ENCODE assay signal across 8 cellular contexts in genomic region chr14:35366048-35366428, GRCh38. TPM values are rescaled to one million over a fixed set of nuclear protein-coding genes. Genes with fewer than 3 reads are reported as not detected.
DNase-seq lines count a peak whose midpoint lies in the region; ATAC-seq, FAIRE-seq and TF ChIP-seq lines count a peak whose summit lies in the region.

No MANE protein-coding gene starts in this region.

- H3K4me1 ChIP-seq in mucosa of descending colon (ENCODE audit: low read depth) (no peaks in the 10 kb centered on the region), upper lobe of right lung (peaks cover 33% of the 10 kb centered on the region)

- DNase-seq in activated naive CD4-positive, alpha-beta T cell treated with Interleukin-2 at 50 U/mL for 16 hours: peak; percentile 26
- DNase-seq in activated naive CD4-positive, alpha-beta T cell (lab: John Stamatoyannopoulos, UW): no peak
- DNase-seq in bronchial epithelial cell (ENCODE audit: low read depth) (peak; percentile 26), mucosa of descending colon (peak in 1 of 3 donors; percentile 70), upper lobe of right lung (no peak), dedifferentiated amniotic fluid mesenchymal stem cell (ENCODE audit: extremely low spot score) (no peak), NCI-H2107 treated with DMSO at 0.1 percent for 48 hours (lab: John Stamatoyannopoulos, UW; ENCODE audit: unreplicated experiment) (no peak)

- no peaks in the 10 kb centered on the region for H3K27me3 ChIP-seq in bronchial epithelial cell (ENCODE audit: control insufficient read depth, insufficient read depth, low read length)
- H3K27me3 ChIP-seq in upper lobe of right lung: no peaks in the 10 kb centered on the region

- intact Hi-C loops in mucosa of descending colon (cut with DNase I, micrococcal nuclease) (no loop called here), upper lobe of right lung (cut with DNase I) (no loop called here)

- H3K4me3 ChIP-seq in bronchial epithelial cell (ENCODE audit: low read depth, low read length): no peak overlapping the region
- no peak overlapping the region for H3K4me3 ChIP-seq in mucosa of descending colon
- no peak overlapping the region for H3K4me3 ChIP-seq in upper lobe of right lung

- FAIRE-seq in bronchial epithelial cell (lab: Jason Lieb, UNC): no peak

- peaks cover 4% of the 10 kb centered on the region for H3K9me3 ChIP-seq in mucosa of descending colon
- H3K9me3 ChIP-seq in upper lobe of right lung: no peaks in the 10 kb centered on the region

- H3K27ac ChIP-seq in upper lobe of right lung: peak overlapping the region; percentile 66

- ATAC-seq in mucosa of descending colon (peak; percentile 36), upper lobe of right lung (peak; percentile 33), GM18517 (IDR thresholded peaks at IDR 0.05; ENCODE audit: unreplicated experiment) (no peak)

- H3K36me3 ChIP-seq in bronchial epithelial cell (ENCODE audit: control insufficient read depth, insufficient read depth, low read length) (no peaks in the 10 kb centered on the region), mucosa of descending colon (ENCODE audit: low read depth) (no peaks in the 10 kb centered on the region), upper lobe of right lung (no peaks in the 10 kb centered on the region)

- TF ChIP-seq CTCF in bronchial epithelial cell (IDR thresholded peaks at IDR 0.05; ENCODE audit: insufficient read depth, low read length, severe bottlenecking) (no peak), mucosa of descending colon (IDR thresholded peaks at IDR 0.05) (no peak), upper lobe of right lung (IDR thresholded peaks at IDR 0.05) (no peak)

RNA-seq across cellular contexts. Expression of gene NFKBIA, which starts 38.5 kb away (rescaled TPM):
- total RNA-seq in bronchial epithelial cell: 60.6 and 73.7 TPM in 2 replicates
- total RNA-seq in mucosa of descending colon: 100 to 1,000 TPM; 134 to 180 (median 153) TPM
- total RNA-seq in upper lobe of right lung: 361 TPM

Comparison
In these comparisons a context has a peak if more than half of its experiments do, and no peak if none do; other contexts are left out.
1. DNase-seq: peak in activated naive CD4-positive, alpha-beta T cell treated with Interleukin-2 at 50 U/mL for 16 hours (single experiment) and bronchial epithelial cell (single experiment); none in activated naive CD4-positive, alpha-beta T cell (0 of 4), upper lobe of right lung (single experiment), dedifferentiated amniotic fluid mesenchymal stem cell (single experiment) and NCI-H2107 treated with DMSO at 0.1 percent for 48 hours (single experiment).